1 cellular context compared by ENCODE assay signal in the genomic region with DNA sequence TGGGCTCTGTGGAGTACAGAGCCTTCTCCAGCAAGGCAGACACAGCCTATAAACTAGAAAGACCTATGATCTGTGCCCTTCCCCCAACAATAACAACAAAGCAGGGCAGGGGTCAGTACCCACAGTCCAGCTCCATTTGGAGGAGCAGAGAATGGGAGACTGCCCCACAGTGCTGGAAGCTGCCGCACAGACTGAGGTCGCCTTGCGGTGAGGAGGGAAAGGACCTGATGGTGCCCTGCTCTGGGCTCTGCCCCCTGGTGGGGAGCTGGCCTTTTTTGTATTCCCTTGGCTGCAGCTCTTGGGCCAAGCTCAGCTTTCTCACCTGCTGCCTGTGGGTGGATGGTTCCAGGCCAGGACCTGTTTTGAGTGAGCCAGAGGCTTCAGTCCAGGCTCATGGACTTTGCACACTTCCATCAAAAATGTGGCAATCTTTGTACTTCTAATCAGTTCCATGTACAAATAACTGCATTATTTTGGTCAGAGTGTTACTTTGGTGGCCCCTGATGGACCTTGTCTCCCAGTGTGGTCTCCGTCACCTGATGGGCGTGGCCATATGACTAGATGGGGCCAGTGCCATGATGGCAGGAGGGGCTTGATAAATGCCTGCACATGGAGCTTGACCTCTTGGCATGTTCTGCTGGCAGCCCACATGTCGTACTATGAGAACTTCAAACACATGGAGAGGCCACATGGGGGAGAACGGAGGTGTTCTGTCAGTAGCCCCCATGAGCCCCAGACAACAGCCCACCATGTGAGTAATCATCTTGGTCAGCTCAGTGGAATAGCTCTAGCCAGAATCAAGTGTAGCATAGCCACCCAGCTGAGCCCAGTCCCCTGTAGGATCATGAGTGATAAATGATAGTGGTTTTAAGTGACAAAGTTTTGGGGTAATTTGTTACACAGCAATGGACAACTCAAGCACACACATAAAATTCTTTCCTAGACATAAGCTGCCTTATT.
TF ChIP-seq lines count a peak whose summit lies in the region.

No MANE protein-coding gene starts in this region.

TF ChIP-seq in HepG2, 621 proteins besides CTCF, POLR2A, EP300 and RAD21 (continued from another document and continues in another):
- TF ChIP-seq, protein P1, sequence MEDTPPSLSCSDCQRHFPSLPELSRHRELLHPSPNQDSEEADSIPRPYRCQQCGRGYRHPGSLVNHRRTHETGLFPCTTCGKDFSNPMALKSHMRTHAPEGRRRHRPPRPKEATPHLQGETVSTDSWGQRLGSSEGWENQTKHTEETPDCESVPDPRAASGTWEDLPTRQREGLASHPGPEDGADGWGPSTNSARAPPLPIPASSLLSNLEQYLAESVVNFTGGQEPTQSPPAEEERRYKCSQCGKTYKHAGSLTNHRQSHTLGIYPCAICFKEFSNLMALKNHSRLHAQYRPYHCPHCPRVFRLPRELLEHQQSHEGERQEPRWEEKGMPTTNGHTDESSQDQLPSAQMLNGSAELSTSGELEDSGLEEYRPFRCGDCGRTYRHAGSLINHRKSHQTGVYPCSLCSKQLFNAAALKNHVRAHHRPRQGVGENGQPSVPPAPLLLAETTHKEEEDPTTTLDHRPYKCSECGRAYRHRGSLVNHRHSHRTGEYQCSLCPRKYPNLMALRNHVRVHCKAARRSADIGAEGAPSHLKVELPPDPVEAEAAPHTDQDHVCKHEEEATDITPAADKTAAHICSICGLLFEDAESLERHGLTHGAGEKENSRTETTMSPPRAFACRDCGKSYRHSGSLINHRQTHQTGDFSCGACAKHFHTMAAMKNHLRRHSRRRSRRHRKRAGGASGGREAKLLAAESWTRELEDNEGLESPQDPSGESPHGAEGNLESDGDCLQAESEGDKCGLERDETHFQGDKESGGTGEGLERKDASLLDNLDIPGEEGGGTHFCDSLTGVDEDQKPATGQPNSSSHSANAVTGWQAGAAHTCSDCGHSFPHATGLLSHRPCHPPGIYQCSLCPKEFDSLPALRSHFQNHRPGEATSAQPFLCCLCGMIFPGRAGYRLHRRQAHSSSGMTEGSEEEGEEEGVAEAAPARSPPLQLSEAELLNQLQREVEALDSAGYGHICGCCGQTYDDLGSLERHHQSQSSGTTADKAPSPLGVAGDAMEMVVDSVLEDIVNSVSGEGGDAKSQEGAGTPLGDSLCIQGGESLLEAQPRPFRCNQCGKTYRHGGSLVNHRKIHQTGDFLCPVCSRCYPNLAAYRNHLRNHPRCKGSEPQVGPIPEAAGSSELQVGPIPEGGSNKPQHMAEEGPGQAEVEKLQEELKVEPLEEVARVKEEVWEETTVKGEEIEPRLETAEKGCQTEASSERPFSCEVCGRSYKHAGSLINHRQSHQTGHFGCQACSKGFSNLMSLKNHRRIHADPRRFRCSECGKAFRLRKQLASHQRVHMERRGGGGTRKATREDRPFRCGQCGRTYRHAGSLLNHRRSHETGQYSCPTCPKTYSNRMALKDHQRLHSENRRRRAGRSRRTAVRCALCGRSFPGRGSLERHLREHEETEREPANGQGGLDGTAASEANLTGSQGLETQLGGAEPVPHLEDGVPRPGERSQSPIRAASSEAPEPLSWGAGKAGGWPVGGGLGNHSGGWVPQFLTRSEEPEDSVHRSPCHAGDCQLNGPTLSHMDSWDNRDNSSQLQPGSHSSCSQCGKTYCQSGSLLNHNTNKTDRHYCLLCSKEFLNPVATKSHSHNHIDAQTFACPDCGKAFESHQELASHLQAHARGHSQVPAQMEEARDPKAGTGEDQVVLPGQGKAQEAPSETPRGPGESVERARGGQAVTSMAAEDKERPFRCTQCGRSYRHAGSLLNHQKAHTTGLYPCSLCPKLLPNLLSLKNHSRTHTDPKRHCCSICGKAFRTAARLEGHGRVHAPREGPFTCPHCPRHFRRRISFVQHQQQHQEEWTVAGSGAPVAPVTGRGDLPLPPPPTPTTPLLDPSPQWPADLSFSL (CRISPR knock-in tag; IDR thresholded peaks at IDR 0.05), result no peak
- TF ChIP-seq ZNF790 (CRISPR knock-in tag; IDR thresholded peaks at IDR 0.05; ENCODE audit: borderline replicate concordance) (no peak), ATF7-NPFF (CRISPR knock-in tag; IDR thresholded peaks at IDR 0.05; ENCODE audit: low read depth) (no peak; the same call in 1 of the 2 replicates), PHB2 (IDR thresholded peaks at IDR 0.05; ENCODE audit: partially characterized antibody) (no peak), KAT7 (CRISPR knock-in tag; IDR thresholded peaks at IDR 0.05; ENCODE audit: borderline replicate concordance) (no peak), ZNF564 (CRISPR knock-in tag; IDR thresholded peaks at IDR 0.05) (no peak), U2AF2 (IDR thresholded peaks at IDR 0.05; ENCODE audit: low read depth, low read length) (no peak), TEAD2 (CRISPR knock-in tag; IDR thresholded peaks at IDR 0.05) (no peak), HHEX (CRISPR knock-in tag; IDR thresholded peaks at IDR 0.05) (no peak; the same call in 1 of the 2 replicates), ZNF333 (CRISPR knock-in tag; IDR thresholded peaks at IDR 0.05; ENCODE audit: borderline replicate concordance) (no peak), THYN1 (CRISPR knock-in tag; IDR thresholded peaks at IDR 0.05; ENCODE audit: borderline replicate concordance, low read depth) (no peak), ZNF75D (CRISPR knock-in tag; IDR thresholded peaks at IDR 0.05; ENCODE audit: borderline replicate concordance) (no peak), KAT2B (IDR thresholded peaks at IDR 0.05; ENCODE audit: borderline replicate concordance, low read depth, low read length) (no peak), SATB2 (CRISPR knock-in tag; IDR thresholded peaks at IDR 0.05) (0 out of 2 replicates have a peak, but pooled peaks have one; percentile 6), ZFY (CRISPR knock-in tag; IDR thresholded peaks at IDR 0.05) (peak; percentile 76), ZC3H13 (CRISPR knock-in tag; IDR thresholded peaks at IDR 0.05) (no peak), ZNF382 (CRISPR knock-in tag; IDR thresholded peaks at IDR 0.05; ENCODE audit: borderline replicate concordance) (no peak), ZNF773 (CRISPR knock-in tag; IDR thresholded peaks at IDR 0.05; ENCODE audit: borderline replicate concordance) (no peak), ATF7 (IDR thresholded peaks at IDR 0.05) (peak; percentile 35), ATF7 (CRISPR knock-in tag; IDR thresholded peaks at IDR 0.05) (no peak), ELF3 (CRISPR knock-in tag; IDR thresholded peaks at IDR 0.05) (peak; percentile 64), ZNF256 (CRISPR knock-in tag; conservative IDR thresholded peaks at IDR 0.05) (no peak), MATR3 (CRISPR knock-in tag; IDR thresholded peaks at IDR 0.05) (no peak), HMG20B (CRISPR knock-in tag; conservative IDR thresholded peaks at IDR 0.05) (no peak; the same call in 1 of the 2 replicates), JDP2 (CRISPR knock-in tag; IDR thresholded peaks at IDR 0.05; ENCODE audit: borderline replicate concordance) (no peak), SETDB1 (CRISPR knock-in tag; IDR thresholded peaks at IDR 0.05; ENCODE audit: borderline replicate concordance) (no peak), ZEB1 (IDR thresholded peaks at IDR 0.05; ENCODE audit: insufficient replicate concordance, low read depth) (no peak), ZNF432 (CRISPR knock-in tag; IDR thresholded peaks at IDR 0.05; ENCODE audit: borderline replicate concordance) (no peak), HOXA9 (CRISPR knock-in tag; IDR thresholded peaks at IDR 0.05; ENCODE audit: borderline replicate concordance) (no peak), FOSL1 (CRISPR knock-in tag; IDR thresholded peaks at IDR 0.05; ENCODE audit: borderline replicate concordance) (no peak), YY1 (IDR thresholded peaks at IDR 0.05; ENCODE audit: insufficient read depth, insufficient replicate concordance, low read depth, low read length) (peak; percentile 60), ZNF232 (CRISPR knock-in tag; IDR thresholded peaks at IDR 0.05; ENCODE audit: borderline replicate concordance) (peak; percentile 84; the same call in 1 of the 2 replicates), ARHGAP35 (CRISPR knock-in tag; IDR thresholded peaks at IDR 0.05; ENCODE audit: borderline replicate concordance) (no peak; the same call in 1 of the 2 replicates), ZNF274 (CRISPR knock-in tag; IDR thresholded peaks at IDR 0.05) (peak; percentile 78; the same call in 1 of the 2 replicates), NKX3-1 (CRISPR knock-in tag; IDR thresholded peaks at IDR 0.05) (0 out of 2 replicates have a peak, but pooled peaks have one; percentile 33), ZNF672 (CRISPR knock-in tag; IDR thresholded peaks at IDR 0.05) (no peak)
- TF ChIP-seq, protein P2, sequence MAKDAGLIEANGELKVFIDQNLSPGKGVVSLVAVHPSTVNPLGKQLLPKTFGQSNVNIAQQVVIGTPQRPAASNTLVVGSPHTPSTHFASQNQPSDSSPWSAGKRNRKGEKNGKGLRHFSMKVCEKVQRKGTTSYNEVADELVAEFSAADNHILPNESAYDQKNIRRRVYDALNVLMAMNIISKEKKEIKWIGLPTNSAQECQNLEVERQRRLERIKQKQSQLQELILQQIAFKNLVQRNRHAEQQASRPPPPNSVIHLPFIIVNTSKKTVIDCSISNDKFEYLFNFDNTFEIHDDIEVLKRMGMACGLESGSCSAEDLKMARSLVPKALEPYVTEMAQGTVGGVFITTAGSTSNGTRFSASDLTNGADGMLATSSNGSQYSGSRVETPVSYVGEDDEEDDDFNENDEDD (CRISPR knock-in tag; IDR thresholded peaks at IDR 0.05; ENCODE audit: borderline replicate concordance), result peak; percentile 40; the same call in 1 of the 2 replicates
- TF ChIP-seq, protein P3, sequence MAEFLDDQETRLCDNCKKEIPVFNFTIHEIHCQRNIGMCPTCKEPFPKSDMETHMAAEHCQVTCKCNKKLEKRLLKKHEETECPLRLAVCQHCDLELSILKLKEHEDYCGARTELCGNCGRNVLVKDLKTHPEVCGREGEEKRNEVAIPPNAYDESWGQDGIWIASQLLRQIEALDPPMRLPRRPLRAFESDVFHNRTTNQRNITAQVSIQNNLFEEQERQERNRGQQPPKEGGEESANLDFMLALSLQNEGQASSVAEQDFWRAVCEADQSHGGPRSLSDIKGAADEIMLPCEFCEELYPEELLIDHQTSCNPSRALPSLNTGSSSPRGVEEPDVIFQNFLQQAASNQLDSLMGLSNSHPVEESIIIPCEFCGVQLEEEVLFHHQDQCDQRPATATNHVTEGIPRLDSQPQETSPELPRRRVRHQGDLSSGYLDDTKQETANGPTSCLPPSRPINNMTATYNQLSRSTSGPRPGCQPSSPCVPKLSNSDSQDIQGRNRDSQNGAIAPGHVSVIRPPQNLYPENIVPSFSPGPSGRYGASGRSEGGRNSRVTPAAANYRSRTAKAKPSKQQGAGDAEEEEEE (CRISPR knock-in tag; IDR thresholded peaks at IDR 0.05; ENCODE audit: borderline replicate concordance), result no peak
- TF ChIP-seq, protein P4, sequence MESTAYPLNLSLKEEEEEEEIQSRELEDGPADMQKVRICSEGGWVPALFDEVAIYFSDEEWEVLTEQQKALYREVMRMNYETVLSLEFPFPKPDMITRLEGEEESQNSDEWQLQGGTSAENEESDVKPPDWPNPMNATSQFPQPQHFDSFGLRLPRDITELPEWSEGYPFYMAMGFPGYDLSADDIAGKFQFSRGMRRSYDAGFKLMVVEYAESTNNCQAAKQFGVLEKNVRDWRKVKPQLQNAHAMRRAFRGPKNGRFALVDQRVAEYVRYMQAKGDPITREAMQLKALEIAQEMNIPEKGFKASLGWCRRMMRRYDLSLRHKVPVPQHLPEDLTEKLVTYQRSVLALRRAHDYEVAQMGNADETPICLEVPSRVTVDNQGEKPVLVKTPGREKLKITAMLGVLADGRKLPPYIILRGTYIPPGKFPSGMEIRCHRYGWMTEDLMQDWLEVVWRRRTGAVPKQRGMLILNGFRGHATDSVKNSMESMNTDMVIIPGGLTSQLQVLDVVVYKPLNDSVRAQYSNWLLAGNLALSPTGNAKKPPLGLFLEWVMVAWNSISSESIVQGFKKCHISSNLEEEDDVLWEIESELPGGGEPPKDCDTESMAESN (CRISPR knock-in tag; conservative IDR thresholded peaks at IDR 0.05), result peak; percentile 81
- TF ChIP-seq, protein P5, sequence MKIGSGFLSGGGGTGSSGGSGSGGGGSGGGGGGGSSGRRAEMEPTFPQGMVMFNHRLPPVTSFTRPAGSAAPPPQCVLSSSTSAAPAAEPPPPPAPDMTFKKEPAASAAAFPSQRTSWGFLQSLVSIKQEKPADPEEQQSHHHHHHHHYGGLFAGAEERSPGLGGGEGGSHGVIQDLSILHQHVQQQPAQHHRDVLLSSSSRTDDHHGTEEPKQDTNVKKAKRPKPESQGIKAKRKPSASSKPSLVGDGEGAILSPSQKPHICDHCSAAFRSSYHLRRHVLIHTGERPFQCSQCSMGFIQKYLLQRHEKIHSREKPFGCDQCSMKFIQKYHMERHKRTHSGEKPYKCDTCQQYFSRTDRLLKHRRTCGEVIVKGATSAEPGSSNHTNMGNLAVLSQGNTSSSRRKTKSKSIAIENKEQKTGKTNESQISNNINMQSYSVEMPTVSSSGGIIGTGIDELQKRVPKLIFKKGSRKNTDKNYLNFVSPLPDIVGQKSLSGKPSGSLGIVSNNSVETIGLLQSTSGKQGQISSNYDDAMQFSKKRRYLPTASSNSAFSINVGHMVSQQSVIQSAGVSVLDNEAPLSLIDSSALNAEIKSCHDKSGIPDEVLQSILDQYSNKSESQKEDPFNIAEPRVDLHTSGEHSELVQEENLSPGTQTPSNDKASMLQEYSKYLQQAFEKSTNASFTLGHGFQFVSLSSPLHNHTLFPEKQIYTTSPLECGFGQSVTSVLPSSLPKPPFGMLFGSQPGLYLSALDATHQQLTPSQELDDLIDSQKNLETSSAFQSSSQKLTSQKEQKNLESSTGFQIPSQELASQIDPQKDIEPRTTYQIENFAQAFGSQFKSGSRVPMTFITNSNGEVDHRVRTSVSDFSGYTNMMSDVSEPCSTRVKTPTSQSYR (CRISPR knock-in tag; IDR thresholded peaks at IDR 0.05; ENCODE audit: borderline replicate concordance), result peak; percentile 96
- TF ChIP-seq, protein P6, sequence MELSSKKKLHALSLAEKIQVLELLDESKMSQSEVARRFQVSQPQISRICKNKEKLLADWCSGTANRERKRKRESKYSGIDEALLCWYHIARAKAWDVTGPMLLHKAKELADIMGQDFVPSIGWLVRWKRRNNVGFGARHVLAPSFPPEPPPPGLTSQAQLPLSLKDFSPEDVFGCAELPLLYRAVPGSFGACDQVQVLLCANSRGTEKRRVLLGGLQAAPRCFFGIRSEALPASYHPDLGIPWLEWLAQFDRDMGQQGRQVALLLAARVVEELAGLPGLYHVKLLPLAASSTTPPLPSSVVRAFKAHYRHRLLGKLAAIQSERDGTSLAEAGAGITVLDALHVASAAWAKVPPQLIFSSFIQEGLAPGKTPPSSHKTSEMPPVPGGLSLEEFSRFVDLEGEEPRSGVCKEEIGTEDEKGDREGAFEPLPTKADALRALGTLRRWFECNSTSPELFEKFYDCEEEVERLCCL (CRISPR knock-in tag; IDR thresholded peaks at IDR 0.05; ENCODE audit: borderline replicate concordance), result peak; percentile 76; the same call in 1 of the 2 replicates
- TF ChIP-seq, protein P7, sequence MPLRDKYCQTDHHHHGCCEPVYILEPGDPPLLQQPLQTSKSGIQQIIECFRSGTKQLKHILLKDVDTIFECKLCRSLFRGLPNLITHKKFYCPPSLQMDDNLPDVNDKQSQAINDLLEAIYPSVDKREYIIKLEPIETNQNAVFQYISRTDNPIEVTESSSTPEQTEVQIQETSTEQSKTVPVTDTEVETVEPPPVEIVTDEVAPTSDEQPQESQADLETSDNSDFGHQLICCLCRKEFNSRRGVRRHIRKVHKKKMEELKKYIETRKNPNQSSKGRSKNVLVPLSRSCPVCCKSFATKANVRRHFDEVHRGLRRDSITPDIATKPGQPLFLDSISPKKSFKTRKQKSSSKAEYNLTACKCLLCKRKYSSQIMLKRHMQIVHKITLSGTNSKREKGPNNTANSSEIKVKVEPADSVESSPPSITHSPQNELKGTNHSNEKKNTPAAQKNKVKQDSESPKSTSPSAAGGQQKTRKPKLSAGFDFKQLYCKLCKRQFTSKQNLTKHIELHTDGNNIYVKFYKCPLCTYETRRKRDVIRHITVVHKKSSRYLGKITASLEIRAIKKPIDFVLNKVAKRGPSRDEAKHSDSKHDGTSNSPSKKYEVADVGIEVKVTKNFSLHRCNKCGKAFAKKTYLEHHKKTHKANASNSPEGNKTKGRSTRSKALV (CRISPR knock-in tag; IDR thresholded peaks at IDR 0.05), result 0 out of 2 replicates have a peak, but pooled peaks have one; percentile 39
